ENCODE assay signal across 9 cellular contexts in the genomic region with DNA sequence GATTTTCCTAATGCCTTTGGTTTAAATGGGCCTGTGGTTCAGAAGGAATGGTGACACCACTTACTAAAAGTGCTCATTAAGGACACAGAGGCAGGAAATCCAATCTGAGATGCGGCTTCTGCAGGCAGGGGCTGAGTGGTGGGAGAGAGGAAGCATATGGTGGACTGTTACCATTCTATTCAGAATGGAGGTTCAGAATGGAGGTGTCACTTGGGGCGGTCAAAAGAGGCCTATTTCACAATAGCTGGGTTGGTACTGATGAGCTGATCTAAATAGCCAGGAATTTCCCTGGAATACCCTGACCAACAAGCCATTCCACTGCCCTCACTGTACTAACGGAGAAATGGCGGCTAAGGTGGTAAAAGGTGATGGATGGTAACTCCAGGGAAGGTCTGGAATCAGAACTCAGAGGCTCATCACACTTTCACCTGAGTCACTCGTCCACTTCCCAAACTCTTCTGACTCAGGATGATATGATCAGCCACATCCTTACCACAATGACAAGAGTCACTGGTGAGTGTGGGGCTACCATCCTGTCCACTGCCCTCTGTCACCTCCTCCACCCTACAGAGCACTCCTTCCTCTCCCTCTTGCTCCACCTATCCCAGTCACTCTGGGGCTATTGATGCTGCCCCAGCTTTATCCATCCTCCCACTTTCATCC. TPM values are rescaled to one million over a fixed set of nuclear protein-coding genes. Genes with fewer than 3 reads are reported as not detected.
A peak's percentile ranks its signal among the peaks of the same experiment; 100 is the strongest.
DNase-seq lines count a peak whose midpoint lies in the region; ATAC-seq lines count a peak whose summit lies in the region.
"Had no signal": no experiment of that assay in that cellular context is flagged by ENCODE, and none has a peak within 500 bp of the region (broad histone marks: within the 10 kb centered on the region; RNA-seq: fewer than 3 reads in every experiment).

No MANE protein-coding gene starts in this region.

- H3K4me1 Mint-ChIP-seq in activated naive CD4-positive, alpha-beta T cell treated with anti-CD3 and anti-CD28 coated beads for 36 hours (ENCODE audit: low read depth), result peaks cover 11% of the 10 kb centered on the region
- H3K4me1 Mint-ChIP-seq in stimulated activated effector memory CD8-positive, alpha-beta T cell treated with anti-CD3 and anti-CD28 coated beads, Interleukin-12 subunit alpha, Interleukin-12 subunit beta, amount 100 ng/mL, for 72 hours, result peaks cover 13% of the 10 kb centered on the region

- peaks cover 21% of the 10 kb centered on the region for H3K36me3 Mint-ChIP-seq in activated naive CD4-positive, alpha-beta T cell treated with anti-CD3 and anti-CD28 coated beads for 36 hours (ENCODE audit: low read depth)
- H3K36me3 Mint-ChIP-seq in stimulated activated effector memory CD8-positive, alpha-beta T cell treated with anti-CD3 and anti-CD28 coated beads, Interleukin-12 subunit alpha, Interleukin-12 subunit beta, amount 100 ng/mL, for 72 hours, result peaks cover 49% of the 10 kb centered on the region

- H3K4me3 Mint-ChIP-seq in activated naive CD4-positive, alpha-beta T cell treated with anti-CD3 and anti-CD28 coated beads for 36 hours, result no peak overlapping the region
- no peak overlapping the region for H3K4me3 Mint-ChIP-seq in stimulated activated effector memory CD8-positive, alpha-beta T cell treated with anti-CD3 and anti-CD28 coated beads, Interleukin-12 subunit alpha, Interleukin-12 subunit beta, amount 100 ng/mL, for 72 hours

- no peak overlapping the region for H3K27ac Mint-ChIP-seq in activated naive CD4-positive, alpha-beta T cell treated with anti-CD3 and anti-CD28 coated beads for 36 hours
- H3K27ac Mint-ChIP-seq in stimulated activated effector memory CD8-positive, alpha-beta T cell treated with anti-CD3 and anti-CD28 coated beads, Interleukin-12 subunit alpha, Interleukin-12 subunit beta, amount 100 ng/mL, for 72 hours, result no peak overlapping the region

- no peaks in the 10 kb centered on the region for H3K9me3 Mint-ChIP-seq in activated naive CD4-positive, alpha-beta T cell treated with anti-CD3 and anti-CD28 coated beads for 36 hours
- H3K9me3 Mint-ChIP-seq in stimulated activated effector memory CD8-positive, alpha-beta T cell treated with anti-CD3 and anti-CD28 coated beads, Interleukin-12 subunit alpha, Interleukin-12 subunit beta, amount 100 ng/mL, for 72 hours, result no peaks in the 10 kb centered on the region

- intact Hi-C loops in activated naive CD4-positive, alpha-beta T cell treated with anti-CD3 and anti-CD28 coated beads for 36 hours (cut with micrococcal nuclease), result loop anchor here (1.0 to 10.0 kb wide), 6 partner anchors 16 to 598 kb away; partner anchors contain the start of genes CACNA1D, DCP1A and RFT1

- peak; percentile 31 for ATAC-seq in esophagus mucosa
- ATAC-seq in stimulated activated effector memory CD8-positive, alpha-beta T cell treated with anti-CD3 and anti-CD28 coated beads, Interleukin-12 subunit alpha, Interleukin-12 subunit beta, amount 100 ng/mL, for 72 hours, result peak; percentile 97

- H3K27me3 Mint-ChIP-seq in activated naive CD4-positive, alpha-beta T cell treated with anti-CD3 and anti-CD28 coated beads for 36 hours (ENCODE audit: low read depth), result no peaks in the 10 kb centered on the region

- DNase-seq in activated naive CD4-positive, alpha-beta T cell treated with anti-CD3 and anti-CD28 coated beads for 36 hours, result peak; percentile 32
- no peak for DNase-seq in activated naive CD4-positive, alpha-beta T cell treated with Interleukin-2 at 50 U/mL for 16 hours
- DNase-seq in NCI-H226, result peak; percentile 6
- DNase-seq in stimulated activated effector memory CD8-positive, alpha-beta T cell treated with anti-CD3 and anti-CD28 coated beads, Interleukin-12 subunit alpha, Interleukin-12 subunit beta, amount 100 ng/mL, for 72 hours (ENCODE audit: low spot score in 2 of 2), result no peak
- no peak for DNase-seq in activated effector memory CD4-positive, alpha-beta T cell treated with Interleukin-2 at 50 U/mL for 16 hours
- no peak for DNase-seq in midbrain (lab: John Stamatoyannopoulos, UW)
- DNase-seq in UCSD-AML1 (lab: John Stamatoyannopoulos, UW; ENCODE audit: unreplicated experiment), result no peak
- DNase-seq: NCI-H187 treated with DMSO at 0.1 percent for 48 hours had no signal

- CTCF ChIA-PET in activated naive CD4-positive, alpha-beta T cell treated with anti-CD3 and anti-CD28 coated beads for 36 hours (lab: Charles Lee), result interaction anchor here (0.7 to 5.7 kb wide), 19 partner anchors 8 to 173 kb away, joined by 3 to 88 read pairs (median 5); no protein-coding TSS in a partner anchor

RNA-seq across cellular contexts. Expression of gene RFT1, which starts 15.7 kb away (rescaled TPM):
- 10 to 100 TPM; 29.9 to 31.7 TPM for total RNA-seq in activated naive CD4-positive, alpha-beta T cell treated with anti-CD3 and anti-CD28 coated beads for 36 hours
- 15.8 TPM for total RNA-seq in esophagus mucosa

RNA-seq across cellular contexts. Expression of gene PRKCD, which starts 46.5 kb away (rescaled TPM):
- total RNA-seq in activated naive CD4-positive, alpha-beta T cell treated with anti-CD3 and anti-CD28 coated beads for 36 hours, result 10 to 100 TPM in 1 of 2 experiments, 1 to 10 TPM in 1; 9.1 to 10.2 TPM
- total RNA-seq in esophagus mucosa, result 21.2 TPM

Comparison
In these comparisons a context has a peak if more than half of its experiments do, and no peak if none do; other contexts are left out.
1. DNase-seq: peak in activated naive CD4-positive, alpha-beta T cell treated with anti-CD3 and anti-CD28 coated beads for 36 hours (single experiment) and NCI-H226 (single experiment); none in activated naive CD4-positive, alpha-beta T cell treated with Interleukin-2 at 50 U/mL for 16 hours (single experiment), stimulated activated effector memory CD8-positive, alpha-beta T cell treated with anti-CD3 and anti-CD28 coated beads, Interleukin-12 subunit alpha, Interleukin-12 subunit beta, amount 100 ng/mL, for 72 hours (0 of 2), activated effector memory CD4-positive, alpha-beta T cell treated with Interleukin-2 at 50 U/mL for 16 hours (single experiment), midbrain (single experiment) and UCSD-AML1 (single experiment).